In genomic region chr1:221961532-221962292, GRCh38 we compare ENCODE assay signal across 1 cellular context.
A peak's percentile ranks its signal among the peaks of the same experiment; 100 is the strongest.
TF ChIP-seq lines count a peak whose summit lies in the region.

No MANE protein-coding gene starts in this region.

TF ChIP-seq in K562, 482 proteins besides CTCF, POLR2A, EP300 and RAD21 (continued from another document):
- TF ChIP-seq POLR2G (IDR thresholded peaks at IDR 0.05; ENCODE audit: low read depth, low read length), result no peak
- no peak for TF ChIP-seq ZBED1 (IDR thresholded peaks at IDR 0.05)
- TF ChIP-seq CEBPG (CRISPR knock-in tag; IDR thresholded peaks at IDR 0.05), result no peak
- peak; percentile 79 to 81 for TF ChIP-seq CEBPG (tag; conservative IDR thresholded peaks at IDR 0.05 in 1 of 2, IDR thresholded peaks at IDR 0.05 in 1 of 2)
- TF ChIP-seq VEZF1 (CRISPR knock-in tag; IDR thresholded peaks at IDR 0.05), result peak; percentile 44
- 0 out of 4 replicates have a peak, but pooled peaks have one; percentile 6 to 7 for TF ChIP-seq KDM1A (IDR thresholded peaks at IDR 0.05)
- no peak for TF ChIP-seq TAF15 (IDR thresholded peaks at IDR 0.05; ENCODE audit: low read depth, low read length)
- TF ChIP-seq NCOA1 (IDR thresholded peaks at IDR 0.05; ENCODE audit: low read depth), result no peak
- TF ChIP-seq ELK3 (CRISPR knock-in tag; IDR thresholded peaks at IDR 0.05), result 0 out of 2 replicates have a peak, but pooled peaks have one; percentile 19
- TF ChIP-seq AFF1 (IDR thresholded peaks at IDR 0.05; ENCODE audit: low read depth in 1 of 2, partially characterized antibody in 2 of 2), result no peak
- 0 out of 2 replicates have a peak, but pooled peaks have one; percentile 13 for TF ChIP-seq CBFA2T3 (IDR thresholded peaks at IDR 0.05)
- TF ChIP-seq ATF3 (IDR thresholded peaks at IDR 0.05), result peak; percentile 87
- no peak for TF ChIP-seq ATF3 (CRISPR knock-in tag; conservative IDR thresholded peaks at IDR 0.05)
- 0 out of 2 replicates have a peak, but pooled peaks have one; percentile 24 for TF ChIP-seq E2F3 (CRISPR knock-in tag; IDR thresholded peaks at IDR 0.05)
- no peak for TF ChIP-seq ZNF511 (CRISPR knock-in tag; IDR thresholded peaks at IDR 0.05)
- TF ChIP-seq KLF6 (CRISPR knock-in tag; IDR thresholded peaks at IDR 0.05; ENCODE audit: borderline replicate concordance), result peak; percentile 27; the same call in 1 of the 2 replicates
- TF ChIP-seq FOXP4 (CRISPR knock-in tag; IDR thresholded peaks at IDR 0.05; ENCODE audit: borderline replicate concordance), result no peak
- no peak for TF ChIP-seq TSC22D4 (tag; IDR thresholded peaks at IDR 0.05)
- TF ChIP-seq NCOR1 (IDR thresholded peaks at IDR 0.05), result no peak
- TF ChIP-seq ZNF318 (IDR thresholded peaks at IDR 0.05; ENCODE audit: borderline replicate concordance in 1 of 2, low read depth in 1 of 2), result no peak
- TF ChIP-seq CBX5 (IDR thresholded peaks at IDR 0.05; ENCODE audit: borderline replicate concordance, low read depth), result no peak
- TF ChIP-seq CREB3 (tag; conservative IDR thresholded peaks at IDR 0.05; ENCODE audit: low read depth), result no peak
- TF ChIP-seq PREB (CRISPR knock-in tag; IDR thresholded peaks at IDR 0.05), result no peak
- peak; percentile 57; the same call in 1 of the 2 replicates for TF ChIP-seq JUNB (CRISPR knock-in tag; conservative IDR thresholded peaks at IDR 0.05)
- no peak for TF ChIP-seq ETS2 (tag; IDR thresholded peaks at IDR 0.05; ENCODE audit: borderline replicate concordance, poor library complexity, severe bottlenecking)
- TF ChIP-seq MAZ (CRISPR knock-in tag; conservative IDR thresholded peaks at IDR 0.05 in 1 of 2, IDR thresholded peaks at IDR 0.05 in 1 of 2), result 0 out of 4 replicates have a peak, but pooled peaks of 1 of the 2 experiments have one; percentile 25
- TF ChIP-seq ZNF263 (CRISPR knock-in tag; IDR thresholded peaks at IDR 0.05; ENCODE audit: borderline replicate concordance), result no peak
TF ChIP-seq in K562: peak in this region for 54.
